In genomic region chrX:136872091-136872700, GRCh38 we compare ENCODE assay signal across 27 cellular contexts.
A peak's percentile ranks its signal among the peaks of the same experiment; 100 is the strongest.
DNase-seq lines count a peak whose midpoint lies in the region; ATAC-seq lines count a peak whose summit lies in the region.
"Had no signal": no experiment of that assay in that cellular context is flagged by ENCODE, and none has a peak within 500 bp of the region (broad histone marks: within the 10 kb centered on the region; RNA-seq: fewer than 3 reads in every experiment).

No MANE protein-coding gene starts in this region.

- H3K36me3 ChIP-seq in SK-N-MC (ENCODE audit: insufficient read depth, low read length), result peaks cover 95% of the 10 kb centered on the region

- DNase-seq in activated naive CD4-positive, alpha-beta T cell treated with anti-CD3 and anti-CD28 coated beads, Interleukin-2, amount 50 U/mL, for 16 hours, result no peak
- DNase-seq in SK-N-MC (ENCODE audit: low read depth, low spot score) (no peak), NOMO-1 (lab: John Stamatoyannopoulos, UW; ENCODE audit: unreplicated experiment in 2 of 2) (no peak), NCI-H82 treated with DMSO at 0.1 percent for 48 hours (lab: John Stamatoyannopoulos, UW; ENCODE audit: unreplicated experiment) (no peak), HuH-7 (ENCODE audit: low spot score) (no peak)
- no peak for DNase-seq in activated naive CD8-positive, alpha-beta T cell treated with anti-CD3 and anti-CD28 coated beads, Interleukin-2, amount 50 U/mL, for 24 hours
- DNase-seq: activated CD8-positive, alpha-beta memory T cell treated with anti-CD3 and anti-CD28 coated beads for 24 hours; activated naive CD4-positive, alpha-beta T cell treated with anti-CD3 and anti-CD28 coated beads, Interleukin-2, amount 10 ng/mL, durations not matched to agents 7 days and 5 days; activated T-cell treated with anti-CD3 and anti-CD28 coated beads, Interleukin-2, amount 50 U/mL, for 4 hours; C1 segment of cervical spinal cord; GOT3; mesendoderm; NCI-H1092 treated with DMSO at 0.1 percent for 48 hours; NCI-H187; NCI-H2171 treated with DMSO at 0.1 percent for 48 hours; NCI-H524; PC-3; posterior cingulate gyrus; right cardiac atrium; spleen; stimulated activated CD4-positive, alpha-beta T cell treated with anti-CD3 and anti-CD28 coated beads, Interleukin-2, amount 100 ng/mL, for 48 hours; trophoblast cell had no signal

- peak overlapping the region; percentile 4 for H3K27ac Mint-ChIP-seq in activated naive CD4-positive, alpha-beta T cell treated with anti-CD3 and anti-CD28 coated beads, Interleukin-2, amount 50 U/mL, for 24 hours
- H3K27ac Mint-ChIP-seq in activated naive CD8-positive, alpha-beta T cell treated with anti-CD3 and anti-CD28 coated beads, Interleukin-2, amount 50 U/mL, for 24 hours, result peak overlapping the region; percentile 27
- H3K27ac Mint-ChIP-seq: activated naive CD4-positive, alpha-beta T cell treated with anti-CD3 and anti-CD28 coated beads, Interleukin-2, amount 10 ng/mL, durations not matched to agents 7 days and 5 days had no signal

- ATAC-seq in activated naive CD8-positive, alpha-beta T cell treated with anti-CD3 and anti-CD28 coated beads, Interleukin-2, amount 50 U/mL, for 24 hours, result no peak
- ATAC-seq: activated T-cell treated with anti-CD3 and anti-CD28 coated beads, Interleukin-2, amount 50 U/mL, for 4 hours; HepG2; left lobe of liver; PC-3; right cardiac atrium; Right ventricle myocardium inferior had no signal

- no peaks in the 10 kb centered on the region for H3K27me3 Mint-ChIP-seq in activated naive CD4-positive, alpha-beta T cell treated with anti-CD3 and anti-CD28 coated beads, Interleukin-2, amount 50 U/mL, for 24 hours
- H3K27me3 Mint-ChIP-seq in activated naive CD8-positive, alpha-beta T cell treated with anti-CD3 and anti-CD28 coated beads, Interleukin-2, amount 50 U/mL, for 24 hours, result no peaks in the 10 kb centered on the region
- H3K27me3 Mint-ChIP-seq: activated naive CD4-positive, alpha-beta T cell treated with anti-CD3 and anti-CD28 coated beads, Interleukin-2, amount 10 ng/mL, durations not matched to agents 7 days and 5 days; central memory CD8-positive, alpha-beta T cell had no signal

- no peak overlapping the region for H3K9ac ChIP-seq in SK-N-MC (ENCODE audit: insufficient read length)

- H3K36me3 Mint-ChIP-seq in activated naive CD4-positive, alpha-beta T cell treated with anti-CD3 and anti-CD28 coated beads, Interleukin-2, amount 50 U/mL, for 24 hours, result peaks cover 17% of the 10 kb centered on the region
- peaks cover 76% of the 10 kb centered on the region for H3K36me3 Mint-ChIP-seq in activated naive CD8-positive, alpha-beta T cell treated with anti-CD3 and anti-CD28 coated beads, Interleukin-2, amount 50 U/mL, for 24 hours (ENCODE audit: low read depth)

- no peak overlapping the region for H3K4me3 ChIP-seq in SK-N-MC
- H3K4me3 ChIP-seq: spleen had no signal

- H3K9me3 ChIP-seq in SK-N-MC (ENCODE audit: low read depth, low read length), result no peaks in the 10 kb centered on the region
- H3K9me3 ChIP-seq: spleen had no signal

- H3K4me3 Mint-ChIP-seq in activated naive CD4-positive, alpha-beta T cell treated with anti-CD3 and anti-CD28 coated beads, Interleukin-2, amount 50 U/mL, for 24 hours, result no peak overlapping the region
- no peak overlapping the region for H3K4me3 Mint-ChIP-seq in activated naive CD8-positive, alpha-beta T cell treated with anti-CD3 and anti-CD28 coated beads, Interleukin-2, amount 50 U/mL, for 24 hours
- H3K4me3 Mint-ChIP-seq: activated naive CD4-positive, alpha-beta T cell treated with anti-CD3 and anti-CD28 coated beads, Interleukin-2, amount 10 ng/mL, durations not matched to agents 7 days and 5 days; activated T-cell treated with anti-CD3 and anti-CD28 coated beads, Interleukin-2, amount 50 U/mL, for 4 hours; central memory CD8-positive, alpha-beta T cell had no signal

- peak overlapping the region; percentile 10 for H3K27ac ChIP-seq in SK-N-MC
- H3K27ac ChIP-seq: spleen had no signal

- no peaks in the 10 kb centered on the region for H3K9me3 Mint-ChIP-seq in activated naive CD4-positive, alpha-beta T cell treated with anti-CD3 and anti-CD28 coated beads, Interleukin-2, amount 50 U/mL, for 24 hours
- no peaks in the 10 kb centered on the region for H3K9me3 Mint-ChIP-seq in activated naive CD8-positive, alpha-beta T cell treated with anti-CD3 and anti-CD28 coated beads, Interleukin-2, amount 50 U/mL, for 24 hours
- H3K9me3 Mint-ChIP-seq: activated naive CD4-positive, alpha-beta T cell treated with anti-CD3 and anti-CD28 coated beads, Interleukin-2, amount 10 ng/mL, durations not matched to agents 7 days and 5 days; activated T-cell treated with anti-CD3 and anti-CD28 coated beads, Interleukin-2, amount 50 U/mL, for 4 hours; central memory CD8-positive, alpha-beta T cell had no signal

- H3K4me1 Mint-ChIP-seq in activated naive CD4-positive, alpha-beta T cell treated with anti-CD3 and anti-CD28 coated beads, Interleukin-2, amount 50 U/mL, for 24 hours, result peaks cover 38% of the 10 kb centered on the region
- peaks cover 61% of the 10 kb centered on the region for H3K4me1 Mint-ChIP-seq in activated naive CD8-positive, alpha-beta T cell treated with anti-CD3 and anti-CD28 coated beads, Interleukin-2, amount 50 U/mL, for 24 hours
